ENCODE assay signal across 10 cellular contexts in the genomic region with DNA sequence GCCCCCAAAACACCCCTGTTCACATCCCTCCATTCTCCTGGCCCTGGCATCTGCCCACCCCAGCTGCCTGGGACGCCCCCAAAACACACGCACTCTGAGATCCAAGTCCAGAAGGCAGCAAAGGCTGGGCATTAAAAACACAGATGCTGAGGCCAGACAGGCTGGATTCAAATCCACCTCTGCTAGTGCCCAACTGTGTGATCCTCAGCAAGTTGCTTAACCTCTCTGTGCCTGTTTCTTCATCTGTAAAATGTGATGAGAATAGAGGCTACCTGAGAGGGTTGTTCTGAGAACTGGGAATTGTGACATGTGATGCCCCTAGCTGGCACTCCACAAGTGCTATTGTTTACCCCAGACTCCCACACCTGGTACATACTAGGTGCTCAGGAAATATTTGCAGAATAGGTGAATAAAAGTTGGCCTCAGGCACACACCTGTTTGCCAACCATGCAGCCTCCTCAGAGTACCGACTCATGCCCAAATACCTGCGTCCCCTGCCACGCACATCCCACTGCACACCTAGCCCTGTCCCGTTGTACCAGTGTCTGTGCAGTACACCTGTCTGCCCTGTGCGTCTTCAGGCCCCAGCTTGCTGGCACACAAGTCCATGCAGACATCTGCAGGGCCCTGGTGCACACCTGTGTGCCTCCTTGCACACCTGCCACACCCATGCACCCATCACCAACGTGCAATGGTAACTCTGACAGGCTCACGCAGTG. TPM values are rescaled to one million over a fixed set of nuclear protein-coding genes. Genes with fewer than 3 reads are reported as not detected.
DNase-seq lines count a peak whose midpoint lies in the region; ATAC-seq and TF ChIP-seq lines count a peak whose summit lies in the region.
"Had no signal": no experiment of that assay in that cellular context is flagged by ENCODE, and none has a peak within 500 bp of the region (broad histone marks: within the 10 kb centered on the region; RNA-seq: fewer than 3 reads in every experiment).

No MANE protein-coding gene starts in this region.

- intact Hi-C loops in prostate gland (cut with DNase I), result no loop called here

- H3K27ac ChIP-seq in CD8-positive, alpha-beta memory T cell (ENCODE audit: low read depth, low read length), result no peak overlapping the region
- H3K27ac ChIP-seq in prostate gland, result peak overlapping the region; percentile 25 to 72
- H3K27ac ChIP-seq: neutrophil had no signal

- no peaks in the 10 kb centered on the region for H3K36me3 ChIP-seq in CD8-positive, alpha-beta memory T cell (ENCODE audit: insufficient read depth, low read length)
- H3K36me3 ChIP-seq in prostate gland, result no peaks in the 10 kb centered on the region
- H3K36me3 ChIP-seq: neutrophil had no signal

- peaks cover 3 to 4% of the 10 kb centered on the region in 2 donors for H3K27me3 Mint-ChIP-seq in CD8-positive, alpha-beta memory T cell

- peak overlapping the region in 7 of 8 donors; percentile 5 to 87 (median 54) for H3K27ac Mint-ChIP-seq in CD8-positive, alpha-beta memory T cell
- H3K27ac Mint-ChIP-seq: activated naive CD8-positive, alpha-beta T cell treated with anti-CD3 and anti-CD28 coated beads, Interleukin-2, amount 10 ng/mL, durations not matched to agents 7 days and 5 days had no signal

- H3K9me3 Mint-ChIP-seq in CD8-positive, alpha-beta memory T cell, result no peaks in the 10 kb centered on the region
- H3K9me3 Mint-ChIP-seq: activated naive CD8-positive, alpha-beta T cell treated with anti-CD3 and anti-CD28 coated beads, Interleukin-2, amount 10 ng/mL, durations not matched to agents 7 days and 5 days had no signal

- TF ChIP-seq CTCF in foreskin fibroblast (IDR thresholded peaks at IDR 0.05; ENCODE audit: low read depth, low read length), result no peak
- TF ChIP-seq CTCF in prostate gland (IDR thresholded peaks at IDR 0.05), result no peak

- 67% methylated on average over 9 of the region's 9 CpGs for WGBS in prostate gland

- peak overlapping the region; percentile 54 for H3K4me3 ChIP-seq in CD8-positive, alpha-beta memory T cell (ENCODE audit: low read length)
- H3K4me3 ChIP-seq in foreskin fibroblast (ENCODE audit: low read depth in 1 of 2, low read length in 2 of 2) (peak overlapping the region; percentile 63 to 96), prostate gland (peak overlapping the region; percentile 45)

- CTCF ChIA-PET in CD8-positive, alpha-beta memory T cell (lab: Charles Lee), result interaction anchor here (1.4 to 5.4 kb wide), 9 partner anchors 9 to 221 kb away, joined by 3 to 43 read pairs (median 6); no protein-coding TSS in a partner anchor

- peak overlapping the region; percentile 86 to 98 (median 92) for H3K4me3 Mint-ChIP-seq in CD8-positive, alpha-beta memory T cell

- POLR2A ChIA-PET in CD8-positive, alpha-beta memory T cell (lab: Charles Lee), result interaction anchor here (0.5 to 3.6 kb wide), 3 partner anchors 8 to 1498 kb away, joined by 4 to 54 read pairs (median 5); no protein-coding TSS in a partner anchor

- peaks cover 55 to 72% (median 56%) of the 10 kb centered on the region in 3 donors for H3K4me1 Mint-ChIP-seq in CD8-positive, alpha-beta memory T cell

- H3K36me3 Mint-ChIP-seq in CD8-positive, alpha-beta memory T cell, result peaks cover 0 to 8% (median 0%) of the 10 kb centered on the region in 3 donors

- no peak for ATAC-seq in GM18498 (IDR thresholded peaks at IDR 0.05; ENCODE audit: unreplicated experiment)
- no peak for ATAC-seq in HG02642 (IDR thresholded peaks at IDR 0.05; ENCODE audit: poor library complexity, unreplicated experiment)
- ATAC-seq in HG02763 (IDR thresholded peaks at IDR 0.05; ENCODE audit: unreplicated experiment), result no peak

- no peak for DNase-seq in CD8-positive, alpha-beta memory T cell
- DNase-seq in RPMI8226, result peak; percentile 47
- DNase-seq in foreskin fibroblast, result no peak
- DNase-seq in prostate gland (ENCODE audit: low spot score), result no peak
- no peak for DNase-seq in NCI-H526 (lab: John Stamatoyannopoulos, UW)
- DNase-seq: activated naive CD8-positive, alpha-beta T cell treated with anti-CD3 and anti-CD28 coated beads, Interleukin-2, amount 10 ng/mL, durations not matched to agents 7 days and 5 days had no signal

- peaks cover 4% of the 10 kb centered on the region for H3K4me1 ChIP-seq in CD8-positive, alpha-beta memory T cell (ENCODE audit: insufficient read depth, low read length)
- H3K4me1 ChIP-seq in prostate gland (replicated peaks), result no peaks in the 10 kb centered on the region

- H3K9me3 ChIP-seq in CD8-positive, alpha-beta memory T cell (ENCODE audit: low read length), result no peaks in the 10 kb centered on the region
- no peaks in the 10 kb centered on the region for H3K9me3 ChIP-seq in prostate gland
- H3K9me3 ChIP-seq: neutrophil had no signal

- TF ChIP-seq POLR2A in prostate gland (IDR thresholded peaks at IDR 0.05), result no peak

- H3K27me3 ChIP-seq in CD8-positive, alpha-beta memory T cell (ENCODE audit: insufficient read depth, low read length, poor library complexity, severe bottlenecking), result no peaks in the 10 kb centered on the region
- no peaks in the 10 kb centered on the region for H3K27me3 ChIP-seq in prostate gland (replicated peaks; ENCODE audit: insufficient read depth)

RNA-seq across cellular contexts. Expression of a gene that starts 2.1 kb away (rescaled TPM):
- total RNA-seq in CD8-positive, alpha-beta memory T cell, result 10 to 100 TPM; 12.1 to 15.2 TPM
- polyA plus RNA-seq in CD8-positive, alpha-beta memory T cell, result 17.3 TPM
- total RNA-seq in prostate gland, result 10 to 100 TPM; 19.7 to 83.6 TPM
